8 cellular contexts compared by ENCODE assay signal in genomic region chr6:68635412-68635705, GRCh38. TPM values are rescaled to one million over a fixed set of nuclear protein-coding genes. Genes with fewer than 3 reads are reported as not detected.
A peak's percentile ranks its signal among the peaks of the same experiment; 100 is the strongest.
DNase-seq lines count a peak whose midpoint lies in the region; ATAC-seq and TF ChIP-seq lines count a peak whose summit lies in the region.

No MANE protein-coding gene starts in this region.

- H3K4me2 ChIP-seq in neural cell (ENCODE audit: low read length) = no peak overlapping the region

- TF ChIP-seq CTCF in GM06990 (IDR thresholded peaks at IDR 0.05; ENCODE audit: insufficient read depth, low read length, poor library complexity, severe bottlenecking) (no peak), neural cell (IDR thresholded peaks at IDR 0.05; ENCODE audit: poor library complexity, severe bottlenecking) (no peak)

- H3K27ac Mint-ChIP-seq in central memory CD8-positive, alpha-beta T cell (ENCODE audit: low read depth) = peak overlapping the region; percentile 54

- peaks cover 5% of the 10 kb centered on the region for H3K9me3 Mint-ChIP-seq in central memory CD8-positive, alpha-beta T cell

- TF ChIP-seq EP300 in neural cell (conservative IDR thresholded peaks at IDR 0.05; ENCODE audit: poor library complexity, severe bottlenecking) = peak; percentile 46

- DNase-seq in GM06990 (ENCODE audit: extremely low read depth, insufficient read length) = no peak
- DNase-seq in central memory CD8-positive, alpha-beta T cell (ENCODE audit: low spot score in 2 of 2) = no peak
- no peak for DNase-seq in NCI-H345 (lab: John Stamatoyannopoulos, UW)
- no peak for DNase-seq in SW 1271 (lab: John Stamatoyannopoulos, UW)
- DNase-seq in mesenteric fat pad (ENCODE audit: low spot score) = no peak

- H3K27me3 ChIP-seq in GM06990 (replicated peaks; ENCODE audit: control insufficient read depth, insufficient read depth, low read length) (peaks cover 1% of the 10 kb centered on the region), neural cell (ENCODE audit: insufficient read depth, low read depth, low read length) (no peaks in the 10 kb centered on the region)

- TF ChIP-seq RAD21 in neural cell (conservative IDR thresholded peaks at IDR 0.05) = peak; percentile 52

- peaks cover 37% of the 10 kb centered on the region for H3K27me3 Mint-ChIP-seq in central memory CD8-positive, alpha-beta T cell

- no peaks in the 10 kb centered on the region for H4K20me1 ChIP-seq in neural cell (ENCODE audit: insufficient read depth)

- H3K9ac ChIP-seq in neural cell (ENCODE audit: low read length) = peak overlapping the region; percentile 80

- H2AFZ ChIP-seq in neural cell (ENCODE audit: low read depth, low read length) = peak overlapping the region; percentile 62

- no peaks in the 10 kb centered on the region for H3K36me3 Mint-ChIP-seq in central memory CD8-positive, alpha-beta T cell (ENCODE audit: insufficient read depth)

- H3K4me3 Mint-ChIP-seq in central memory CD8-positive, alpha-beta T cell = peak overlapping the region; percentile 73

- peaks cover 46% of the 10 kb centered on the region for H3K79me2 ChIP-seq in neural cell (replicated peaks; ENCODE audit: insufficient read depth, low read length)

- peaks cover 11% of the 10 kb centered on the region for H3F3A ChIP-seq in neural cell (ENCODE audit: insufficient read depth, low read length, poor library complexity, severe bottlenecking)

- peaks cover 9% of the 10 kb centered on the region for H3K4me1 Mint-ChIP-seq in central memory CD8-positive, alpha-beta T cell

- no peaks in the 10 kb centered on the region for H3K36me3 ChIP-seq in GM06990 (ENCODE audit: control insufficient read depth, insufficient read depth, low read length)
- H3K36me3 ChIP-seq in neural cell (ENCODE audit: insufficient read depth, low read length) = no peaks in the 10 kb centered on the region

- H3K4me3 ChIP-seq in GM06990 (replicated peaks; ENCODE audit: low read depth, low read length) (peak overlapping the region; percentile 59), neural cell (ENCODE audit: low read length) (peak overlapping the region; percentile 82)

- peak overlapping the region; percentile 84 for H3K27ac ChIP-seq in neural cell (ENCODE audit: low read length)

- H3K9me3 ChIP-seq in neural cell (ENCODE audit: low read length) = no peaks in the 10 kb centered on the region

- ATAC-seq in HG02981 (IDR thresholded peaks at IDR 0.05; ENCODE audit: unreplicated experiment) = peak; percentile 5
- no peak for ATAC-seq in central memory CD8-positive, alpha-beta T cell (replicated peaks; ENCODE audit: extremely low read depth, poor library complexity, severe bottlenecking)
- no peak for ATAC-seq in HG03039 (IDR thresholded peaks at IDR 0.05; ENCODE audit: unreplicated experiment)

- H3K9me2 ChIP-seq in neural cell (ENCODE audit: insufficient read depth, low read length) = peaks cover 4% of the 10 kb centered on the region

TF ChIP-seq in neural cell, 6 proteins besides CTCF, POLR2A, EP300 and RAD21:
- TF ChIP-seq EZH2 (IDR thresholded peaks at IDR 0.05; ENCODE audit: borderline replicate concordance, insufficient read depth, low read length, poor library complexity, severe bottlenecking) (no peak), POLR2AphosphoS5 (IDR thresholded peaks at IDR 0.05) (no peak), TAF1 (IDR thresholded peaks at IDR 0.05; ENCODE audit: low read depth) (no peak), REST (IDR thresholded peaks at IDR 0.05; ENCODE audit: borderline replicate concordance) (peak; percentile 78), MXI1 (conservative IDR thresholded peaks at IDR 0.05; ENCODE audit: poor library complexity, severe bottlenecking) (peak; percentile 17), SMC3 (conservative IDR thresholded peaks at IDR 0.05; ENCODE audit: poor library complexity) (peak; percentile 18)

RNA-seq across cellular contexts. Expression of gene ADGRB3, which starts 0.3 kb away (rescaled TPM):
- polyA plus RNA-seq in neural cell = 62.4 and 66.5 TPM in 2 replicates
- 162 and 177 TPM in 2 replicates for polyA minus RNA-seq in neural cell
- total RNA-seq in mesenteric fat pad = 0.74 TPM
